In genomic region chr3:126523745-126524428, GRCh38 we compare ENCODE assay signal across 8 cellular contexts. TPM values are rescaled to one million over a fixed set of nuclear protein-coding genes. Genes with fewer than 3 reads are reported as not detected.
A peak's percentile ranks its signal among the peaks of the same experiment; 100 is the strongest.
DNase-seq lines count a peak whose midpoint lies in the region; ATAC-seq and TF ChIP-seq lines count a peak whose summit lies in the region.

TSS of gene CHST13 (plus strand) at chr3:126524155. CDS start at chr3:126524333, 178 bp downstream.

- H3K36me3 Mint-ChIP-seq in WTC11: no peaks in the 10 kb centered on the region

- H3K27ac Mint-ChIP-seq in WTC11: no peak within 1 kb of the TSS; the same call in 1 of the 2 replicates

- peak within 1 kb of the TSS; percentile 63 for H3K4me3 Mint-ChIP-seq in WTC11

- peak; percentile 82 for ATAC-seq in WTC11
- no peak for ATAC-seq in HG02973 (IDR thresholded peaks at IDR 0.05; ENCODE audit: unreplicated experiment)
- no peak for ATAC-seq in GM19023 (IDR thresholded peaks at IDR 0.05; ENCODE audit: unreplicated experiment)

- H3K9me3 ChIP-seq in HUES6 (ENCODE audit: control insufficient read depth, insufficient read depth, low read depth, low read length) (no peaks in the 10 kb centered on the region), right atrium auricular region (no peaks in the 10 kb centered on the region)

- H3K27me3 Mint-ChIP-seq in WTC11 (ENCODE audit: low read depth): peaks cover 23% of the 10 kb centered on the region

- CTCF ChIA-PET in WTC11 (lab: Charles Lee): interaction anchor here (0.6 to 2.9 kb wide), 15 partner anchors 14 to 950 kb away, joined by 3 to 12 read pairs (median 4); partner anchors contain the start of gene PLXNA1

- TF ChIP-seq CTCF in AG09309 (IDR thresholded peaks at IDR 0.05; ENCODE audit: control insufficient read depth, insufficient read depth, low read depth, low read length, missing control alignments): no peak
- TF ChIP-seq CTCF in WTC11 (IDR thresholded peaks at IDR 0.05): no peak
- TF ChIP-seq CTCF in right atrium auricular region (IDR thresholded peaks at IDR 0.05): peak in 1 of 2 donors; percentile 29

- H3K9me3 Mint-ChIP-seq in WTC11: no peaks in the 10 kb centered on the region

- H3K4me1 Mint-ChIP-seq in WTC11: peaks cover 11% of the 10 kb centered on the region

- POLR2A ChIA-PET in WTC11 (lab: Charles Lee): no interaction called here

- peaks cover 39% of the 10 kb centered on the region for H3K27me3 ChIP-seq in HUES6 (ENCODE audit: control insufficient read depth, insufficient read depth, low read length)
- H3K27me3 ChIP-seq in right atrium auricular region: no peaks in the 10 kb centered on the region

- H3K4me1 ChIP-seq in HUES6 (ENCODE audit: control insufficient read depth, insufficient read depth, low read length): peaks cover 8% of the 10 kb centered on the region
- peaks cover 0 to 16% of the 10 kb centered on the region in 2 donors for H3K4me1 ChIP-seq in right atrium auricular region

- no peak within 1 kb of the TSS for H3K27ac ChIP-seq in HUES6 (ENCODE audit: low read depth, low read length)
- no peak within 1 kb of the TSS for H3K27ac ChIP-seq in right atrium auricular region

- H3K36me3 ChIP-seq in HUES6 (ENCODE audit: control insufficient read depth, insufficient read depth, low read length): no peaks in the 10 kb centered on the region
- H3K36me3 ChIP-seq in right atrium auricular region: no peaks in the 10 kb centered on the region

- DNase-seq in AG09309 (ENCODE audit: low read depth) (no peak), WTC11 (ENCODE audit: low spot score) (peak; percentile 77), right atrium auricular region (ENCODE audit: low spot score) (no peak), retina (peak; percentile 72), GM19238 (ENCODE audit: insufficient read length, low spot score) (no peak)

- no peak within 1 kb of the TSS for H3K9ac ChIP-seq in HUES6 (ENCODE audit: low read length)

- H3K4me3 ChIP-seq in AG09309 (ENCODE audit: control insufficient read depth, low read depth, low read length) (peak within 1 kb of the TSS; percentile 20), HUES6 (ENCODE audit: low read depth, low read length) (peak within 1 kb of the TSS; percentile 73), right atrium auricular region (peak within 1 kb of the TSS; percentile 30 to 45)

TF ChIP-seq in WTC11, 78 proteins besides CTCF, POLR2A, EP300 and RAD21 (continues in another document):
- TF ChIP-seq, protein P1, sequence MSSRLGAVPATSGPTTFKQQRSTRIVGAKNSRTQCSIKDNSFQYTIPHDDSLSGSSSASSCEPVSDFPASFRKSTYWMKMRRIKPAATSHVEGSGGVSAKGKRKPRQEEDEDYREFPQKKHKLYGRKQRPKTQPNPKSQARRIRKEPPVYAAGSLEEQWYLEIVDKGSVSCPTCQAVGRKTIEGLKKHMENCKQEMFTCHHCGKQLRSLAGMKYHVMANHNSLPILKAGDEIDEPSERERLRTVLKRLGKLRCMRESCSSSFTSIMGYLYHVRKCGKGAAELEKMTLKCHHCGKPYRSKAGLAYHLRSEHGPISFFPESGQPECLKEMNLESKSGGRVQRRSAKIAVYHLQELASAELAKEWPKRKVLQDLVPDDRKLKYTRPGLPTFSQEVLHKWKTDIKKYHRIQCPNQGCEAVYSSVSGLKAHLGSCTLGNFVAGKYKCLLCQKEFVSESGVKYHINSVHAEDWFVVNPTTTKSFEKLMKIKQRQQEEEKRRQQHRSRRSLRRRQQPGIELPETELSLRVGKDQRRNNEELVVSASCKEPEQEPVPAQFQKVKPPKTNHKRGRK (CRISPR knock-in tag; IDR thresholded peaks at IDR 0.05; ENCODE audit: borderline replicate concordance): no peak
- TF ChIP-seq ZNF263 (CRISPR knock-in tag; IDR thresholded peaks at IDR 0.05; ENCODE audit: low read depth) (no peak; the same call in 1 of the 2 replicates), ZNF423 (CRISPR knock-in tag; IDR thresholded peaks at IDR 0.05) (no peak), HMGXB4 (CRISPR knock-in tag; IDR thresholded peaks at IDR 0.05) (peak; percentile 91), IRF2 (CRISPR knock-in tag; IDR thresholded peaks at IDR 0.05; ENCODE audit: borderline replicate concordance, low read depth) (no peak), ZNF396 (CRISPR knock-in tag; IDR thresholded peaks at IDR 0.05; ENCODE audit: borderline replicate concordance) (no peak), TEAD1 (CRISPR knock-in tag; IDR thresholded peaks at IDR 0.05) (no peak), ESRRA (CRISPR knock-in tag; IDR thresholded peaks at IDR 0.05; ENCODE audit: borderline replicate concordance) (no peak), ATF2 (CRISPR knock-in tag; IDR thresholded peaks at IDR 0.05; ENCODE audit: borderline replicate concordance, low read depth) (no peak), MAX (CRISPR knock-in tag; IDR thresholded peaks at IDR 0.05) (no peak), ATF1 (CRISPR knock-in tag; IDR thresholded peaks at IDR 0.05) (no peak)
- TF ChIP-seq, protein P2, sequence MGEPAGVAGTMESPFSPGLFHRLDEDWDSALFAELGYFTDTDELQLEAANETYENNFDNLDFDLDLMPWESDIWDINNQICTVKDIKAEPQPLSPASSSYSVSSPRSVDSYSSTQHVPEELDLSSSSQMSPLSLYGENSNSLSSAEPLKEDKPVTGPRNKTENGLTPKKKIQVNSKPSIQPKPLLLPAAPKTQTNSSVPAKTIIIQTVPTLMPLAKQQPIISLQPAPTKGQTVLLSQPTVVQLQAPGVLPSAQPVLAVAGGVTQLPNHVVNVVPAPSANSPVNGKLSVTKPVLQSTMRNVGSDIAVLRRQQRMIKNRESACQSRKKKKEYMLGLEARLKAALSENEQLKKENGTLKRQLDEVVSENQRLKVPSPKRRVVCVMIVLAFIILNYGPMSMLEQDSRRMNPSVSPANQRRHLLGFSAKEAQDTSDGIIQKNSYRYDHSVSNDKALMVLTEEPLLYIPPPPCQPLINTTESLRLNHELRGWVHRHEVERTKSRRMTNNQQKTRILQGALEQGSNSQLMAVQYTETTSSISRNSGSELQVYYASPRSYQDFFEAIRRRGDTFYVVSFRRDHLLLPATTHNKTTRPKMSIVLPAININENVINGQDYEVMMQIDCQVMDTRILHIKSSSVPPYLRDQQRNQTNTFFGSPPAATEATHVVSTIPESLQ (CRISPR knock-in tag; IDR thresholded peaks at IDR 0.05): no peak
- TF ChIP-seq, protein P3, sequence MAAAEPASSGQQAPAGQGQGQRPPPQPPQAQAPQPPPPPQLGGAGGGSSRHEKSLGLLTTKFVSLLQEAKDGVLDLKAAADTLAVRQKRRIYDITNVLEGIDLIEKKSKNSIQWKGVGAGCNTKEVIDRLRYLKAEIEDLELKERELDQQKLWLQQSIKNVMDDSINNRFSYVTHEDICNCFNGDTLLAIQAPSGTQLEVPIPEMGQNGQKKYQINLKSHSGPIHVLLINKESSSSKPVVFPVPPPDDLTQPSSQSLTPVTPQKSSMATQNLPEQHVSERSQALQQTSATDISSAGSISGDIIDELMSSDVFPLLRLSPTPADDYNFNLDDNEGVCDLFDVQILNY (CRISPR knock-in tag; IDR thresholded peaks at IDR 0.05): peak; percentile 66; the same call in 1 of the 2 replicates
- TF ChIP-seq, protein P4, sequence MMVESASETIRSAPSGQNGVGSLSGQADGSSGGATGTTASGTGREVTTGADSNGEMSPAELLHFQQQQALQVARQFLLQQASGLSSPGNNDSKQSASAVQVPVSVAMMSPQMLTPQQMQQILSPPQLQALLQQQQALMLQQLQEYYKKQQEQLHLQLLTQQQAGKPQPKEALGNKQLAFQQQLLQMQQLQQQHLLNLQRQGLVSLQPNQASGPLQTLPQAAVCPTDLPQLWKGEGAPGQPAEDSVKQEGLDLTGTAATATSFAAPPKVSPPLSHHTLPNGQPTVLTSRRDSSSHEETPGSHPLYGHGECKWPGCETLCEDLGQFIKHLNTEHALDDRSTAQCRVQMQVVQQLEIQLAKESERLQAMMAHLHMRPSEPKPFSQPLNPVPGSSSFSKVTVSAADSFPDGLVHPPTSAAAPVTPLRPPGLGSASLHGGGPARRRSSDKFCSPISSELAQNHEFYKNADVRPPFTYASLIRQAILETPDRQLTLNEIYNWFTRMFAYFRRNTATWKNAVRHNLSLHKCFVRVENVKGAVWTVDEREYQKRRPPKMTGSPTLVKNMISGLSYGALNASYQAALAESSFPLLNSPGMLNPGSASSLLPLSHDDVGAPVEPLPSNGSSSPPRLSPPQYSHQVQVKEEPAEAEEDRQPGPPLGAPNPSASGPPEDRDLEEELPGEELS (CRISPR knock-in tag; IDR thresholded peaks at IDR 0.05): peak; percentile 37; the same call in 1 of the 2 replicates

RNA-seq across cellular contexts. Expression of gene CHST13, which starts in this region (rescaled TPM):
- 4.1 to 6.8 TPM (median 6.4 TPM) in 3 replicates for total RNA-seq in WTC11 (2021)
- under 1 TPM in 1 of 2 donors, not detected in 1; 0.90 TPM for total RNA-seq in right atrium auricular region

Comparison
In these comparisons a context has a peak if more than half of its experiments do, and no peak if none do; other contexts are left out.
1. DNase-seq: peak in WTC11 (single experiment) and retina (single experiment); none in AG09309 (single experiment), right atrium auricular region (single experiment) and GM19238 (single experiment).
2. H3K4me3 ChIP-seq: peak in every context shown above with its lines; median percentile 73 in HUES6; 38 in right atrium auricular region; 20 in AG09309.